Comparison of ENCODE assay signal across 5 cellular contexts in genomic region chr2:178510388-178510787, GRCh38.
"Had no signal": no experiment of that assay in that cellular context is flagged by ENCODE, and none has a peak within 500 bp of the region (broad histone marks: within the 10 kb centered on the region; RNA-seq: fewer than 3 reads in every experiment).

No MANE protein-coding gene starts in this region.

- H3K27ac ChIP-seq: HL-60 had no signal

- ATAC-seq: GM23338, HepG2 had no signal

- H3K4me3 ChIP-seq: GM23338 had no signal

- DNase-seq: H9, HCEC 1CT had no signal
